ENCODE assay signal across 21 cellular contexts in genomic region chr10:28139138-28139537, GRCh38.
DNase-seq lines count a peak whose midpoint lies in the region; ATAC-seq, FAIRE-seq and TF ChIP-seq lines count a peak whose summit lies in the region.
"Had no signal": no experiment of that assay in that cellular context is flagged by ENCODE, and none has a peak within 500 bp of the region (broad histone marks: within the 10 kb centered on the region; RNA-seq: fewer than 3 reads in every experiment).

No MANE protein-coding gene starts in this region.

- no peaks in the 10 kb centered on the region for H3K27me3 ChIP-seq in IMR-90 (ENCODE audit: control insufficient read depth, insufficient read depth, low read length)
- H3K27me3 ChIP-seq in lower lobe of right lung (ENCODE audit: low read depth), result no peaks in the 10 kb centered on the region
- H3K27me3 ChIP-seq in esophagus muscularis mucosa, result no peaks in the 10 kb centered on the region

- H3K79me1 ChIP-seq in IMR-90 (ENCODE audit: low read depth in 1 of 2, low read length in 2 of 2), result no peaks in the 10 kb centered on the region

- ATAC-seq in IMR-90 (ENCODE audit: low read depth), result no peak
- peak; percentile 65 to 80 for ATAC-seq in lower lobe of right lung
- ATAC-seq: effector memory CD8-positive, alpha-beta T cell; left ventricle myocardium superior; stimulated activated effector memory CD8-positive, alpha-beta T cell treated with anti-CD3 and anti-CD28 coated beads, Interleukin-12 subunit alpha, Interleukin-12 subunit beta, amount 100 ng/mL, for 72 hours had no signal

- H2BK120ac ChIP-seq in IMR-90 (ENCODE audit: low read depth, low read length), result no peak overlapping the region

- POLR2A ChIA-PET in IMR-90 (lab: Charles Lee; ENCODE audit: unreplicated experiment), result no interaction called here

- H3K4me3 ChIP-seq in IMR-90 (ENCODE audit: insufficient read depth, low read depth, low read length) (no peak overlapping the region), lower lobe of right lung (no peak overlapping the region), esophagus muscularis mucosa (no peak overlapping the region)
- H3K4me3 ChIP-seq: SK-N-MC had no signal

- no peak overlapping the region for H4K5ac ChIP-seq in IMR-90 (ENCODE audit: low read depth, low read length)

- no peak overlapping the region for H3K27ac ChIP-seq in IMR-90 (ENCODE audit: insufficient read depth, low read length)
- no peak overlapping the region for H3K27ac ChIP-seq in lower lobe of right lung
- no peak overlapping the region for H3K27ac ChIP-seq in esophagus muscularis mucosa (replicated peaks in 1 of 4)
- H3K27ac ChIP-seq: C4-2B, SK-N-MC had no signal

- H2BK20ac ChIP-seq in IMR-90 (ENCODE audit: low read depth, low read length), result 0 out of 2 replicates have a peak overlapping the region, but pooled peaks have one; percentile 9

- WGBS in IMR-90 (ENCODE audit: extremely low coverage in 2 of 2, insufficient read length in 1 of 2), 2 experiments, result no CpG with 5 or more reads among the region's 2 CpGs
- 90% methylated on average over 2 of the region's 2 CpGs for WGBS in esophagus muscularis mucosa

- H3K4me2 ChIP-seq in IMR-90 (ENCODE audit: low read depth, low read length), result no peak overlapping the region

- no peak overlapping the region for H2AK9ac ChIP-seq in IMR-90 (replicated peaks; ENCODE audit: low read depth, low read length, poor library complexity)

- no peak overlapping the region for H4K91ac ChIP-seq in IMR-90 (ENCODE audit: insufficient read depth, low read depth, low read length)

- dilution Hi-C loops in IMR-90 (cut with HindIII; ENCODE audit: low sequenced_read_pairs, unreplicated experiment), result no loop called here

- H3K9me1 ChIP-seq in IMR-90 (ENCODE audit: insufficient read depth, low read length), result peaks cover 2% of the 10 kb centered on the region; the same call in 1 of the 2 replicates

- no peak overlapping the region for H3K56ac ChIP-seq in IMR-90 (ENCODE audit: extremely low read depth, insufficient read depth, low read length)

- TF ChIP-seq CTCF in IMR-90 (conservative IDR thresholded peaks at IDR 0.05; ENCODE audit: low read depth, low read length), result no peak
- TF ChIP-seq CTCF in lower lobe of right lung (IDR thresholded peaks at IDR 0.05), result no peak
- TF ChIP-seq CTCF in esophagus muscularis mucosa (IDR thresholded peaks at IDR 0.05), result no peak

- no peak overlapping the region for H2BK5ac ChIP-seq in IMR-90 (ENCODE audit: low read depth, low read length, poor library complexity, severe bottlenecking)

- no peak overlapping the region for H2AK5ac ChIP-seq in IMR-90 (ENCODE audit: low read depth, low read length)

- TF ChIP-seq POLR2A in IMR-90 (IDR thresholded peaks at IDR 0.05; ENCODE audit: low read depth, low read length) (no peak), GM12891 (IDR thresholded peaks at IDR 0.05; ENCODE audit: low read depth, low read length) (no peak), esophagus muscularis mucosa (IDR thresholded peaks at IDR 0.05; ENCODE audit: low read depth) (no peak)

- H3K36me3 ChIP-seq in IMR-90 (ENCODE audit: control insufficient read depth, insufficient read depth, low read length) (no peaks in the 10 kb centered on the region), lower lobe of right lung (no peaks in the 10 kb centered on the region), esophagus muscularis mucosa (no peaks in the 10 kb centered on the region)

- H3K9me3 ChIP-seq in IMR-90 (ENCODE audit: control insufficient read depth, insufficient read depth, low read length) (no peaks in the 10 kb centered on the region), lower lobe of right lung (peaks cover 13% of the 10 kb centered on the region), esophagus muscularis mucosa (peaks cover 0 to 15% (median 7%) of the 10 kb centered on the region in 4 donors)

- H2BK15ac ChIP-seq in IMR-90 (ENCODE audit: low read depth, low read length), result no peak overlapping the region

- no peak overlapping the region for H3K9ac ChIP-seq in IMR-90 (ENCODE audit: low read depth, low read length)

- DNase-seq in A172 (ENCODE audit: low spot score) (peak; percentile 99), IMR-90 (no peak), astrocyte of the hippocampus (ENCODE audit: low read depth, low spot score) (peak; percentile 84), lower lobe of right lung (no peak), GM12891 (ENCODE audit: insufficient read length, low spot score) (no peak), NCI-H510A treated with DMSO at 0.1 percent for 48 hours (lab: John Stamatoyannopoulos, UW) (no peak), COR-L47 (lab: John Stamatoyannopoulos, UW) (no peak), esophagus muscularis mucosa (ENCODE audit: extremely low spot score) (no peak)
- DNase-seq: activated CD4-positive, alpha-beta T cell treated with anti-CD3 and anti-CD28 coated beads, Interleukin-2, amount 50 U/mL, for 1 hour; activated naive CD8-positive, alpha-beta T cell treated with anti-CD3 and anti-CD28 coated beads for 36 hours; caudate nucleus; effector memory CD8-positive, alpha-beta T cell; left ventricle myocardium superior; naive B cell; NCI-H2029; NCI-H524 treated with DMSO at 0.1 percent for 48 hours; posterior cingulate gyrus had no signal

- intact Hi-C loops in IMR-90 (cut with micrococcal nuclease), result no loop called here
- intact Hi-C loops in lower lobe of right lung (cut with DNase I), result no loop called here
- intact Hi-C loops in esophagus muscularis mucosa (cut with DNase I), result no loop called here

- no peak overlapping the region for H3K23ac ChIP-seq in IMR-90 (ENCODE audit: low read depth, low read length)

- no peak for FAIRE-seq in GM12891 (lab: Jason Lieb, UNC)
- FAIRE-seq: frontal cortex had no signal

- H2AFZ ChIP-seq in IMR-90 (replicated peaks; ENCODE audit: low read length, poor library complexity), result no peak overlapping the region

- H4K20me1 ChIP-seq in IMR-90 (ENCODE audit: insufficient read depth, low read length), result no peaks in the 10 kb centered on the region

- H3K4me1 ChIP-seq in IMR-90 (ENCODE audit: control insufficient read depth, insufficient read depth, low read length) (peaks cover 2% of the 10 kb centered on the region; the same call in 1 of the 2 replicates), lower lobe of right lung (no peaks in the 10 kb centered on the region), esophagus muscularis mucosa (peaks cover 0 to 9% (median 8%) of the 10 kb centered on the region in 4 donors)

- TF ChIP-seq RAD21 in IMR-90 (IDR thresholded peaks at IDR 0.05; ENCODE audit: low read length), result no peak

- no peak overlapping the region for H4K8ac ChIP-seq in IMR-90 (ENCODE audit: low read depth in 2 of 2, low read length in 2 of 2)

- H3K14ac ChIP-seq in IMR-90 (replicated peaks; ENCODE audit: low read depth, low read length), result no peak overlapping the region

- CTCF ChIA-PET in IMR-90 (lab: Yijun Ruan, JAX), result no interaction called here

- H3K18ac ChIP-seq in IMR-90 (ENCODE audit: low read depth, low read length), result no peak overlapping the region; the same call in 1 of the 2 replicates

- no TSS peak for BruUV-seq in IMR-90 (replicated peaks; lab: Mats Ljungman, UMichigan)

- in situ Hi-C loops in IMR-90 (cut with MboI; ENCODE audit: low sequenced_read_pairs), result no loop called here

- no peak for TF ChIP-seq EP300 in esophagus muscularis mucosa (IDR thresholded peaks at IDR 0.05)

- H3K4ac ChIP-seq in IMR-90 (ENCODE audit: low read depth, low read length), result no peak overlapping the region

TF ChIP-seq in IMR-90, 13 proteins besides CTCF, POLR2A, EP300 and RAD21 (continues in another document):
- no peak for TF ChIP-seq USF2 (IDR thresholded peaks at IDR 0.05; ENCODE audit: low read depth, low read length)
- TF ChIP-seq MXI1 (IDR thresholded peaks at IDR 0.05; ENCODE audit: borderline replicate concordance, low read depth, low read length), result no peak
- TF ChIP-seq CHD1 (IDR thresholded peaks at IDR 0.05; ENCODE audit: low read depth, low read length), result no peak
- TF ChIP-seq RCOR1 (IDR thresholded peaks at IDR 0.05; ENCODE audit: insufficient replicate concordance, low read length), result no peak
- TF ChIP-seq CEBPB (IDR thresholded peaks at IDR 0.05; ENCODE audit: low read depth, low read length), result no peak
- no peak for TF ChIP-seq FOS (IDR thresholded peaks at IDR 0.05; ENCODE audit: low read depth, low read length)
- no peak for TF ChIP-seq NFE2L2 (IDR thresholded peaks at IDR 0.05; ENCODE audit: low read depth, low read length)
- no peak for TF ChIP-seq BHLHE40 (IDR thresholded peaks at IDR 0.05; ENCODE audit: low read depth, low read length)
- TF ChIP-seq SMC3 (IDR thresholded peaks at IDR 0.05; ENCODE audit: low read depth, low read length), result no peak
- no peak for TF ChIP-seq MAZ (IDR thresholded peaks at IDR 0.05; ENCODE audit: borderline replicate concordance, low read depth, low read length)

TF ChIP-seq in GM12891, 5 proteins besides CTCF, POLR2A, EP300 and RAD21:
- TF ChIP-seq PAX5 (IDR thresholded peaks at IDR 0.05; ENCODE audit: insufficient read depth, low read length, severe bottlenecking) (no peak), SPI1 (IDR thresholded peaks at IDR 0.05; ENCODE audit: low read depth, low read length) (no peak), POU2F2 (IDR thresholded peaks at IDR 0.05; ENCODE audit: low read depth, low read length) (no peak), TAF1 (IDR thresholded peaks at IDR 0.05; ENCODE audit: low read depth, low read length) (no peak), POLR2AphosphoS5 (IDR thresholded peaks at IDR 0.05; ENCODE audit: low read depth, low read length) (no peak)

Comparison
In these comparisons a context has a peak if more than half of its experiments do, and no peak if none do; other contexts are left out.
1. DNase-seq: peak in A172 (single experiment) and astrocyte of the hippocampus (single experiment); none in IMR-90 (single experiment), lower lobe of right lung (single experiment), GM12891 (single experiment), NCI-H510A treated with DMSO at 0.1 percent for 48 hours (single experiment), COR-L47 (single experiment) and esophagus muscularis mucosa (single experiment).